ENCODE assay signal across 9 cellular contexts in the genomic region with DNA sequence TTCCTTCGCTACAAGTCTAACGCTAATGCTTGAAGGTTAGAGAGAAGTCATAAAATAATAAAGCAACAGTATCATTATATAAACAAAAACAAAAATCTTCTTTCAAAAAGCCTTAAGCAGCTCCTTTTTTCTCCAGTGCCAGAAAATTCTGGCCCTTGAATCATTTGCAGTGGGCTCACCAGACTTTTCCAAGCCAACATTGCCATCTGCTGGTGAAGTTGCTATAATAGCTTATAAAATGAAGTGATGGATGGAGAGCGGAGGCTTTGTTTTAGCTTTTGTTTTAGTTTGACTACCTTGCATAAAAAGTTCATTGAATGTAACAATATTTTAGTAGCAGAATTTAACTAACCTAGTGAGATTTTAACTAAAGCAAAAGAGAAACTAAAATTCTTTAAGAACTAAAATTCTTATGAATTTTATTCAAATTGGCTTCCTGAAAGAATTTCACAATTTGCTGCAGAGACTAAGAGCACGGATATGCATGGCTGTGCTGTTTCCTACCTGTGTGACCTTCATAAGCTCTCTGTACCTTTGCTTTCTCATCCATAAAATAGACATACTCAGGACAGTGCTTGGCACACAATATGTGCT. TPM values are rescaled to one million over a fixed set of nuclear protein-coding genes. Genes with fewer than 3 reads are reported as not detected.
DNase-seq lines count a peak whose midpoint lies in the region; ATAC-seq lines count a peak whose summit lies in the region.
"Had no signal": no experiment of that assay in that cellular context is flagged by ENCODE, and none has a peak within 500 bp of the region (broad histone marks: within the 10 kb centered on the region; RNA-seq: fewer than 3 reads in every experiment).

No MANE protein-coding gene starts in this region.

- ATAC-seq in GM19455 (IDR thresholded peaks at IDR 0.05; ENCODE audit: unreplicated experiment) = no peak

- no peaks in the 10 kb centered on the region for H3K27me3 ChIP-seq in H7 (ENCODE audit: control insufficient read depth, insufficient read depth, low read length)

- intact Hi-C loops in activated CD4-positive, alpha-beta T cell treated with anti-CD3 and anti-CD28 coated beads, Interleukin-2, amount 10 ng/mL, durations not matched to agents 24 days and 14 days (cut with micrococcal nuclease) = loop anchor here (1.0 to 2.0 kb wide), 4 partner anchors 124 to 528 kb away; no protein-coding TSS in a partner anchor

- peak; percentile 55 for DNase-seq in COR-L47 (lab: John Stamatoyannopoulos, UW)
- DNase-seq in H7 = peak; percentile 64
- DNase-seq in NCI-H2227 (lab: John Stamatoyannopoulos, UW; ENCODE audit: unreplicated experiment) = peak; percentile 77
- DNase-seq in activated CD4-positive, alpha-beta T cell treated with anti-CD3 and anti-CD28 coated beads, Interleukin-2, amount 10 ng/mL, durations not matched to agents 24 days and 14 days = peak; percentile 89
- peak; percentile 71 to 72 for DNase-seq in dermis microvascular lymphatic vessel endothelial cell (ENCODE audit: low read depth in 2 of 2)
- peak; percentile 75 to 84 for DNase-seq in lung microvascular endothelial cell (ENCODE audit: low read depth in 2 of 2)
- peak; percentile 22 for DNase-seq in stimulated activated CD8-positive, alpha-beta memory T cell treated with anti-CD3 and anti-CD28 coated beads, Interleukin-4, amount 100 ng/mL, for 24 hours (ENCODE audit: low read depth)

- no peaks in the 10 kb centered on the region for H3K9me3 Mint-ChIP-seq in activated CD4-positive, alpha-beta T cell treated with anti-CD3 and anti-CD28 coated beads, Interleukin-2, amount 10 ng/mL, durations not matched to agents 24 days and 14 days
- H3K9me3 Mint-ChIP-seq: T-helper 1 cell treated with Interleukin-12 subunit alpha and Interleukin-12 subunit beta and Interleukin-4 antibody, amounts not matched to agents 30 μg/mL and 1 μg/mL, for 36 hours had no signal

- no peak overlapping the region for H3K27ac Mint-ChIP-seq in activated CD4-positive, alpha-beta T cell treated with anti-CD3 and anti-CD28 coated beads, Interleukin-2, amount 10 ng/mL, durations not matched to agents 24 days and 14 days
- H3K27ac Mint-ChIP-seq: T-helper 1 cell treated with Interleukin-12 subunit alpha and Interleukin-12 subunit beta and Interleukin-4 antibody, amounts not matched to agents 30 μg/mL and 1 μg/mL, for 36 hours had no signal

- H3K4me3 ChIP-seq in H7 (ENCODE audit: insufficient read depth, low read depth, low read length) = no peak overlapping the region

- H3K4me1 Mint-ChIP-seq in activated CD4-positive, alpha-beta T cell treated with anti-CD3 and anti-CD28 coated beads, Interleukin-2, amount 10 ng/mL, durations not matched to agents 24 days and 14 days = peaks cover 4% of the 10 kb centered on the region

- H3K27me3 Mint-ChIP-seq in activated CD4-positive, alpha-beta T cell treated with anti-CD3 and anti-CD28 coated beads, Interleukin-2, amount 10 ng/mL, durations not matched to agents 24 days and 14 days = peaks cover 33% of the 10 kb centered on the region

- H3K4me3 Mint-ChIP-seq in activated CD4-positive, alpha-beta T cell treated with anti-CD3 and anti-CD28 coated beads, Interleukin-2, amount 10 ng/mL, durations not matched to agents 24 days and 14 days = no peak overlapping the region
- H3K4me3 Mint-ChIP-seq: T-helper 1 cell treated with Interleukin-12 subunit alpha and Interleukin-12 subunit beta and Interleukin-4 antibody, amounts not matched to agents 30 μg/mL and 1 μg/mL, for 36 hours had no signal

- no peaks in the 10 kb centered on the region for H3K36me3 ChIP-seq in H7 (replicated peaks; ENCODE audit: control insufficient read depth, insufficient read depth, low read length)

- H3K36me3 Mint-ChIP-seq in activated CD4-positive, alpha-beta T cell treated with anti-CD3 and anti-CD28 coated beads, Interleukin-2, amount 10 ng/mL, durations not matched to agents 24 days and 14 days (ENCODE audit: low read depth) = no peaks in the 10 kb centered on the region

RNA-seq across cellular contexts. Expression of a gene that starts 44.8 kb away (rescaled TPM):
- 2.0 and 3.0 TPM in 2 replicates for total RNA-seq in H7 (2014; rRNA removed; shearing (Covaris generic))
- total RNA-seq in activated CD4-positive, alpha-beta T cell treated with anti-CD3 and anti-CD28 coated beads, Interleukin-2, amount 10 ng/mL, durations not matched to agents 24 days and 14 days = not detected in 2 replicates
- total RNA-seq in dermis microvascular lymphatic vessel endothelial cell (20.0 and 48.7 TPM in 2 replicates), lung microvascular endothelial cell (45.1 and 76.4 TPM in 2 replicates)

Comparison
In these comparisons a context has a peak if more than half of its experiments do, and no peak if none do; other contexts are left out.
1. DNase-seq: peak in every context shown above with its lines; median percentile 89 in activated CD4-positive, alpha-beta T cell treated with anti-CD3 and anti-CD28 coated beads, Interleukin-2, amount 10 ng/mL, durations not matched to agents 24 days and 14 days; 80 in lung microvascular endothelial cell; 77 in NCI-H2227; 72 in dermis microvascular lymphatic vessel endothelial cell; 64 in H7; 55 in COR-L47; 22 in stimulated activated CD8-positive, alpha-beta memory T cell treated with anti-CD3 and anti-CD28 coated beads, Interleukin-4, amount 100 ng/mL, for 24 hours.